39 cellular contexts compared by ENCODE assay signal in genomic region chr17:18896947-18897346, GRCh38. TPM values are rescaled to one million over a fixed set of nuclear protein-coding genes. Genes with fewer than 3 reads are reported as not detected.
"Had no signal": no experiment of that assay in that cellular context is flagged by ENCODE, and none has a peak within 500 bp of the region (broad histone marks: within the 10 kb centered on the region; RNA-seq: fewer than 3 reads in every experiment).

No MANE protein-coding gene starts in this region.

- H3K27me3 ChIP-seq: adrenal gland, body of pancreas, esophagus muscularis mucosa had no signal

- H3K4me3 Mint-ChIP-seq: activated CD4-positive, alpha-beta memory T cell treated with anti-CD3 and anti-CD28 coated beads for 36 hours; activated CD4-positive, alpha-beta T cell treated with anti-CD3 and anti-CD28 coated beads for 36 hours; activated CD4-positive, alpha-beta T cell treated with anti-CD3 and anti-CD28 coated beads, Interleukin-2, amount 10 ng/mL, durations not matched to agents 24 days and 14 days; activated CD8-positive, alpha-beta memory T cell treated with anti-CD3 and anti-CD28 coated beads, Interleukin-2, amount 10 ng/mL, durations not matched to agents 7 days and 5 days; activated CD8-positive, alpha-beta T cell treated with anti-CD3 and anti-CD28 coated beads, Interleukin-2, amount 10 ng/mL, durations not matched to agents 7 days and 5 days; activated naive CD4-positive, alpha-beta T cell treated with anti-CD3 and anti-CD28 coated beads for 36 hours; activated naive CD4-positive, alpha-beta T cell treated with anti-CD3 and anti-CD28 coated beads, Interleukin-2, amount 50 U/mL, for 24 hours; activated naive CD8-positive, alpha-beta T cell treated with anti-CD3 and anti-CD28 coated beads for 36 hours; activated naive CD8-positive, alpha-beta T cell treated with anti-CD3 and anti-CD28 coated beads, Interleukin-2, amount 50 U/mL, for 24 hours; activated T-helper 1 cell treated with anti-CD3 and anti-CD28 coated beads, Interleukin-12 subunit alpha, Interleukin-12 subunit beta, Interleukin-2, Interleukin-4 antibody, amounts not matched to agents 30 ng/mL and 10 ng/mL and 1 ng/mL, durations not matched to agents 14 hours and 24 hours and 36 hours; effector memory CD8-positive, alpha-beta T cell; T-helper 1 cell treated with Interleukin-12 subunit alpha and Interleukin-12 subunit beta and Interleukin-4 antibody, amounts not matched to agents 30 μg/mL and 1 μg/mL, for 36 hours; T-helper 2 cell treated with Interferon-gamma antibody and Interleukin-4, amounts not matched to agents 5 μg/mL and 100 μg/mL, for 36 hours had no signal

- H3K27me3 Mint-ChIP-seq: activated CD4-positive, alpha-beta memory T cell treated with anti-CD3 and anti-CD28 coated beads for 36 hours; activated CD4-positive, alpha-beta T cell treated with anti-CD3 and anti-CD28 coated beads for 36 hours; activated CD4-positive, alpha-beta T cell treated with anti-CD3 and anti-CD28 coated beads, Interleukin-2, amount 10 ng/mL, durations not matched to agents 24 days and 14 days; activated naive CD4-positive, alpha-beta T cell treated with anti-CD3 and anti-CD28 coated beads, Interleukin-2, amount 50 U/mL, for 24 hours; activated naive CD8-positive, alpha-beta T cell treated with anti-CD3 and anti-CD28 coated beads for 36 hours; effector memory CD8-positive, alpha-beta T cell had no signal

- ATAC-seq: activated CD4-positive, alpha-beta T cell treated with anti-CD3 and anti-CD28 coated beads for 36 hours; activated CD8-positive, alpha-beta memory T cell treated with anti-CD3 and anti-CD28 coated beads, Interleukin-2, amount 10 ng/mL, durations not matched to agents 7 days and 5 days; activated CD8-positive, alpha-beta T cell treated with anti-CD3 and anti-CD28 coated beads, Interleukin-2, amount 10 ng/mL, durations not matched to agents 7 days and 5 days; activated naive CD8-positive, alpha-beta T cell treated with anti-CD3 and anti-CD28 coated beads, Interleukin-2, amount 50 U/mL, for 24 hours; body of pancreas; effector memory CD8-positive, alpha-beta T cell had no signal

- H3K4me1 ChIP-seq: body of pancreas had no signal

- H3K4me3 ChIP-seq: adrenal gland, body of pancreas, esophagus muscularis mucosa had no signal

- FAIRE-seq: colon, frontal cortex had no signal

- H3K27ac Mint-ChIP-seq: activated CD4-positive, alpha-beta memory T cell treated with anti-CD3 and anti-CD28 coated beads for 36 hours; activated CD4-positive, alpha-beta T cell treated with anti-CD3 and anti-CD28 coated beads for 36 hours; activated CD4-positive, alpha-beta T cell treated with anti-CD3 and anti-CD28 coated beads, Interleukin-2, amount 10 ng/mL, durations not matched to agents 24 days and 14 days; activated CD8-positive, alpha-beta memory T cell treated with anti-CD3 and anti-CD28 coated beads, Interleukin-2, amount 10 ng/mL, durations not matched to agents 7 days and 5 days; activated CD8-positive, alpha-beta T cell treated with anti-CD3 and anti-CD28 coated beads, Interleukin-2, amount 10 ng/mL, durations not matched to agents 7 days and 5 days; activated naive CD4-positive, alpha-beta T cell treated with anti-CD3 and anti-CD28 coated beads for 36 hours; activated naive CD8-positive, alpha-beta T cell treated with anti-CD3 and anti-CD28 coated beads for 36 hours; activated naive CD8-positive, alpha-beta T cell treated with anti-CD3 and anti-CD28 coated beads, Interleukin-2, amount 50 U/mL, for 24 hours; activated T-helper 1 cell treated with anti-CD3 and anti-CD28 coated beads, Interleukin-12 subunit alpha, Interleukin-12 subunit beta, Interleukin-2, Interleukin-4 antibody, amounts not matched to agents 30 ng/mL and 10 ng/mL and 1 ng/mL, durations not matched to agents 14 hours and 24 hours and 36 hours; activated T-helper 2 cell treated with anti-CD3 and anti-CD28 coated beads, Interferon-gamma antibody, Interleukin-2, Interleukin-4, amounts not matched to agents 10 μg/mL and 5 μg/mL and 100 μg/mL, durations not matched to agents 14 hours and 24 hours and 36 hours; effector memory CD8-positive, alpha-beta T cell; T-helper 1 cell treated with Interleukin-12 subunit alpha and Interleukin-12 subunit beta and Interleukin-4 antibody, amounts not matched to agents 30 μg/mL and 1 μg/mL, for 36 hours; T-helper 2 cell treated with Interferon-gamma antibody and Interleukin-4, amounts not matched to agents 5 μg/mL and 100 μg/mL, for 36 hours had no signal

- H3K9me3 Mint-ChIP-seq: activated CD4-positive, alpha-beta memory T cell treated with anti-CD3 and anti-CD28 coated beads for 36 hours; activated CD4-positive, alpha-beta T cell treated with anti-CD3 and anti-CD28 coated beads, Interleukin-2, amount 10 ng/mL, durations not matched to agents 24 days and 14 days; activated naive CD4-positive, alpha-beta T cell treated with anti-CD3 and anti-CD28 coated beads, Interleukin-2, amount 50 U/mL, for 24 hours; activated naive CD8-positive, alpha-beta T cell treated with anti-CD3 and anti-CD28 coated beads, Interleukin-2, amount 50 U/mL, for 24 hours; activated T-helper 1 cell treated with anti-CD3 and anti-CD28 coated beads, Interleukin-12 subunit alpha, Interleukin-12 subunit beta, Interleukin-2, Interleukin-4 antibody, amounts not matched to agents 30 ng/mL and 10 ng/mL and 1 ng/mL, durations not matched to agents 14 hours and 24 hours and 36 hours; effector memory CD8-positive, alpha-beta T cell; T-helper 1 cell treated with Interleukin-12 subunit alpha and Interleukin-12 subunit beta and Interleukin-4 antibody, amounts not matched to agents 30 μg/mL and 1 μg/mL, for 36 hours had no signal

- H3K9me3 ChIP-seq: adrenal gland, body of pancreas had no signal

- H3K27ac ChIP-seq: adrenal gland, body of pancreas, esophagus muscularis mucosa, WERI-Rb-1 had no signal

- DNase-seq: activated CD4-positive, alpha-beta memory T cell treated with anti-CD3 and anti-CD28 coated beads for 36 hours; activated CD4-positive, alpha-beta T cell treated with anti-CD3 and anti-CD28 coated beads for 36 hours; activated CD4-positive, alpha-beta T cell treated with anti-CD3 and anti-CD28 coated beads, Interleukin-2, amount 10 ng/mL, durations not matched to agents 24 days and 14 days; activated CD4-positive, CD25-positive, alpha-beta regulatory T cell; activated CD4-positive, CD25-positive, alpha-beta regulatory T cell treated with anti-CD3 and anti-CD28 coated beads, Interleukin-2, amount 50 U/mL, for 72 hours; activated CD8-positive, alpha-beta memory T cell treated with anti-CD3 and anti-CD28 coated beads, Interleukin-2, amount 10 ng/mL, durations not matched to agents 7 days and 5 days; activated CD8-positive, alpha-beta memory T cell treated with anti-CD3 and anti-CD28 coated beads, Interleukin-2, amount 50 U/mL, for 4 hours; activated CD8-positive, alpha-beta T cell treated with anti-CD3 and anti-CD28 coated beads, Interleukin-2, amount 10 ng/mL, durations not matched to agents 7 days and 5 days; activated effector memory CD4-positive, alpha-beta T cell treated with anti-CD3 and anti-CD28 coated beads, Interleukin-2, amount 50 U/mL, for 16 hours; activated naive CD4-positive, alpha-beta T cell treated with anti-CD3 and anti-CD28 coated beads for 36 hours; activated naive CD8-positive, alpha-beta T cell treated with anti-CD3 and anti-CD28 coated beads for 36 hours; activated naive CD8-positive, alpha-beta T cell treated with anti-CD3 and anti-CD28 coated beads, Interleukin-2, amount 50 U/mL, for 24 hours; activated T-cell treated with anti-CD3 and anti-CD28 coated beads, Interleukin-2, amount 50 U/mL, for 1 hour; activated T-cell treated with anti-CD3 and anti-CD28 coated beads, Interleukin-2, amount 50 U/mL, for 48 hours; amygdala; aorta; body of pancreas; caudate nucleus; cortex of kidney; dermis blood vessel endothelial cell; effector CD4-positive, alpha-beta T cell; effector memory CD8-positive, alpha-beta T cell; erythroblast; head of caudate nucleus; T1000; WERI-Rb-1 had no signal

RNA-seq across cellular contexts. Expression of gene SLC5A10, which starts 55.0 kb away (rescaled TPM):
- total RNA-seq: activated CD4-positive, alpha-beta memory T cell treated with anti-CD3 and anti-CD28 coated beads for 36 hours; activated CD4-positive, alpha-beta T cell treated with anti-CD3 and anti-CD28 coated beads for 36 hours; activated CD4-positive, alpha-beta T cell treated with anti-CD3 and anti-CD28 coated beads, Interleukin-2, amount 10 ng/mL, durations not matched to agents 24 days and 14 days; activated CD8-positive, alpha-beta memory T cell treated with anti-CD3 and anti-CD28 coated beads for 36 hours; activated CD8-positive, alpha-beta memory T cell treated with anti-CD3 and anti-CD28 coated beads, Interleukin-2, amount 10 ng/mL, durations not matched to agents 7 days and 5 days; activated CD8-positive, alpha-beta T cell treated with anti-CD3 and anti-CD28 coated beads, Interleukin-2, amount 10 ng/mL, durations not matched to agents 7 days and 5 days; activated naive CD4-positive, alpha-beta T cell treated with anti-CD3 and anti-CD28 coated beads for 36 hours; activated naive CD8-positive, alpha-beta T cell treated with anti-CD3 and anti-CD28 coated beads for 36 hours; activated T-helper 1 cell treated with anti-CD3 and anti-CD28 coated beads, Interleukin-12 subunit alpha, Interleukin-12 subunit beta, Interleukin-2, Interleukin-4 antibody, amounts not matched to agents 30 ng/mL and 10 ng/mL and 1 ng/mL, durations not matched to agents 14 hours and 24 hours and 36 hours; activated T-helper 2 cell treated with anti-CD3 and anti-CD28 coated beads, Interferon-gamma antibody, Interleukin-2, Interleukin-4, amounts not matched to agents 10 μg/mL and 5 μg/mL and 100 μg/mL, durations not matched to agents 14 hours and 24 hours and 36 hours; aorta; body of pancreas; chondrocyte; dermis blood vessel endothelial cell; esophagus muscularis mucosa; fibroblast of lung; fibroblast of villous mesenchyme; frontal cortex had no signal
- polyA plus RNA-seq: fibroblast of lung had no signal
